ENCODE assay signal across 1 cellular context in the genomic region with DNA sequence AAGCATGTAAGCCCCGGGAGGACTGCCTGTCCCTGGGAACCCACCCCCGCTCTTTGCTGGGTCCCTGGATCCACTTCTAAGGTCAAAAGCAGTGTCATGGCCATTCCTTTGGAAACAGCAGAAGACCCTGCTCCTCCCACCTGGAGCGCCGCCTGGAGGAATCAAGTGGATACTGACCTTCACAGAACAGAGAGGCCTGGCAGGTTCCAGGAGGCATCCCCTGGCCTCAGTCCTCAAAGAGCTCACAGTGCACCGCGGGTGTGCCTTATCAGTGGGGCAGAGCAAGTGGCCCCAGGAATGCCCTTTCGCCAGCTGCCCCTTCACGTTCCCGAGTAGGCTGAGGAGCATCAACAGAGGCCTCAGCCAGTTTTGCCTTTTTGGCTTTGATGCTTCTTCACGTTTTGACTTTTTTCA.
A peak's percentile ranks its signal among the peaks of the same experiment; 100 is the strongest.
TF ChIP-seq lines count a peak whose summit lies in the region.

No MANE protein-coding gene starts in this region.

TF ChIP-seq in HepG2, 621 proteins besides CTCF, POLR2A, EP300 and RAD21 (continued from another document and continues in another):
- TF ChIP-seq, protein P1, sequence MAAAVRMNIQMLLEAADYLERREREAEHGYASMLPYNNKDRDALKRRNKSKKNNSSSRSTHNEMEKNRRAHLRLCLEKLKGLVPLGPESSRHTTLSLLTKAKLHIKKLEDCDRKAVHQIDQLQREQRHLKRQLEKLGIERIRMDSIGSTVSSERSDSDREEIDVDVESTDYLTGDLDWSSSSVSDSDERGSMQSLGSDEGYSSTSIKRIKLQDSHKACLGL (CRISPR knock-in tag; IDR thresholded peaks at IDR 0.05), result no peak
- peak; percentile 22; the same call in 1 of the 2 replicates for TF ChIP-seq MYC (CRISPR knock-in tag; IDR thresholded peaks at IDR 0.05; ENCODE audit: borderline replicate concordance)
- no peak; the same call in 1 of the 2 replicates for TF ChIP-seq ZNF652 (CRISPR knock-in tag; IDR thresholded peaks at IDR 0.05; ENCODE audit: borderline replicate concordance, low read depth)
- TF ChIP-seq KMT2B (CRISPR knock-in tag; IDR thresholded peaks at IDR 0.05), result no peak; the same call in 1 of the 2 replicates
- TF ChIP-seq ZNF260 (CRISPR knock-in tag; IDR thresholded peaks at IDR 0.05; ENCODE audit: borderline replicate concordance, low read depth), result no peak
- TF ChIP-seq, protein P2, sequence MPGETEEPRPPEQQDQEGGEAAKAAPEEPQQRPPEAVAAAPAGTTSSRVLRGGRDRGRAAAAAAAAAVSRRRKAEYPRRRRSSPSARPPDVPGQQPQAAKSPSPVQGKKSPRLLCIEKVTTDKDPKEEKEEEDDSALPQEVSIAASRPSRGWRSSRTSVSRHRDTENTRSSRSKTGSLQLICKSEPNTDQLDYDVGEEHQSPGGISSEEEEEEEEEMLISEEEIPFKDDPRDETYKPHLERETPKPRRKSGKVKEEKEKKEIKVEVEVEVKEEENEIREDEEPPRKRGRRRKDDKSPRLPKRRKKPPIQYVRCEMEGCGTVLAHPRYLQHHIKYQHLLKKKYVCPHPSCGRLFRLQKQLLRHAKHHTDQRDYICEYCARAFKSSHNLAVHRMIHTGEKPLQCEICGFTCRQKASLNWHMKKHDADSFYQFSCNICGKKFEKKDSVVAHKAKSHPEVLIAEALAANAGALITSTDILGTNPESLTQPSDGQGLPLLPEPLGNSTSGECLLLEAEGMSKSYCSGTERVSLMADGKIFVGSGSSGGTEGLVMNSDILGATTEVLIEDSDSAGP (CRISPR knock-in tag; IDR thresholded peaks at IDR 0.05; ENCODE audit: borderline replicate concordance), result peak; percentile 65; the same call in 1 of the 2 replicates
- no peak for TF ChIP-seq BRCA1 (CRISPR knock-in tag; IDR thresholded peaks at IDR 0.05)
- no peak for TF ChIP-seq ETV6 (CRISPR knock-in tag; conservative IDR thresholded peaks at IDR 0.05)
- no peak for TF ChIP-seq SMARCE1 (IDR thresholded peaks at IDR 0.05; ENCODE audit: borderline replicate concordance)
- TF ChIP-seq, protein P3, sequence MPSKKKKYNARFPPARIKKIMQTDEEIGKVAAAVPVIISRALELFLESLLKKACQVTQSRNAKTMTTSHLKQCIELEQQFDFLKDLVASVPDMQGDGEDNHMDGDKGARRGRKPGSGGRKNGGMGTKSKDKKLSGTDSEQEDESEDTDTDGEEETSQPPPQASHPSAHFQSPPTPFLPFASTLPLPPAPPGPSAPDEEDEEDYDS (CRISPR knock-in tag; IDR thresholded peaks at IDR 0.05), result peak; percentile 42; the same call in 1 of the 2 replicates
- TF ChIP-seq ZNF264 (CRISPR knock-in tag; IDR thresholded peaks at IDR 0.05), result 0 out of 2 replicates have a peak, but pooled peaks have one; percentile 26
- TF ChIP-seq HNF4G (IDR thresholded peaks at IDR 0.05; ENCODE audit: borderline replicate concordance, low read depth, low read length), result peak; percentile 19; the same call in 1 of the 2 replicates
- no peak for TF ChIP-seq HNF4G (CRISPR knock-in tag; IDR thresholded peaks at IDR 0.05; ENCODE audit: borderline replicate concordance, low read depth)
- no peak for TF ChIP-seq SOX13 (IDR thresholded peaks at IDR 0.05)
- TF ChIP-seq SOX13 (CRISPR knock-in tag; conservative IDR thresholded peaks at IDR 0.05 in 1 of 2, IDR thresholded peaks at IDR 0.05 in 1 of 2), result 0 out of 4 replicates have a peak, but pooled peaks of 1 of the 2 experiments have one; percentile 37
- TF ChIP-seq MLLT10 (CRISPR knock-in tag; IDR thresholded peaks at IDR 0.05), result no peak
- TF ChIP-seq ZNF101 (CRISPR knock-in tag; IDR thresholded peaks at IDR 0.05; ENCODE audit: borderline replicate concordance, low read depth), result no peak
- TF ChIP-seq, protein P4, sequence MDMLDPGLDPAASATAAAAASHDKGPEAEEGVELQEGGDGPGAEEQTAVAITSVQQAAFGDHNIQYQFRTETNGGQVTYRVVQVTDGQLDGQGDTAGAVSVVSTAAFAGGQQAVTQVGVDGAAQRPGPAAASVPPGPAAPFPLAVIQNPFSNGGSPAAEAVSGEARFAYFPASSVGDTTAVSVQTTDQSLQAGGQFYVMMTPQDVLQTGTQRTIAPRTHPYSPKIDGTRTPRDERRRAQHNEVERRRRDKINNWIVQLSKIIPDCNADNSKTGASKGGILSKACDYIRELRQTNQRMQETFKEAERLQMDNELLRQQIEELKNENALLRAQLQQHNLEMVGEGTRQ (IDR thresholded peaks at IDR 0.05; ENCODE audit: low read depth, low read length), result no peak
- TF ChIP-seq, protein P4 (CRISPR knock-in tag; IDR thresholded peaks at IDR 0.05; ENCODE audit: borderline replicate concordance), result no peak
- peak; percentile 79 for TF ChIP-seq ELF3 (CRISPR knock-in tag; IDR thresholded peaks at IDR 0.05)
- TF ChIP-seq, protein P5, sequence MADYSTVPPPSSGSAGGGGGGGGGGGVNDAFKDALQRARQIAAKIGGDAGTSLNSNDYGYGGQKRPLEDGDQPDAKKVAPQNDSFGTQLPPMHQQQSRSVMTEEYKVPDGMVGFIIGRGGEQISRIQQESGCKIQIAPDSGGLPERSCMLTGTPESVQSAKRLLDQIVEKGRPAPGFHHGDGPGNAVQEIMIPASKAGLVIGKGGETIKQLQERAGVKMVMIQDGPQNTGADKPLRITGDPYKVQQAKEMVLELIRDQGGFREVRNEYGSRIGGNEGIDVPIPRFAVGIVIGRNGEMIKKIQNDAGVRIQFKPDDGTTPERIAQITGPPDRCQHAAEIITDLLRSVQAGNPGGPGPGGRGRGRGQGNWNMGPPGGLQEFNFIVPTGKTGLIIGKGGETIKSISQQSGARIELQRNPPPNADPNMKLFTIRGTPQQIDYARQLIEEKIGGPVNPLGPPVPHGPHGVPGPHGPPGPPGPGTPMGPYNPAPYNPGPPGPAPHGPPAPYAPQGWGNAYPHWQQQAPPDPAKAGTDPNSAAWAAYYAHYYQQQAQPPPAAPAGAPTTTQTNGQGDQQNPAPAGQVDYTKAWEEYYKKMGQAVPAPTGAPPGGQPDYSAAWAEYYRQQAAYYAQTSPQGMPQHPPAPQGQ (CRISPR knock-in tag; IDR thresholded peaks at IDR 0.05; ENCODE audit: borderline replicate concordance), result no peak
- no peak for TF ChIP-seq CREB1 (IDR thresholded peaks at IDR 0.05)
- TF ChIP-seq CREB1 (CRISPR knock-in tag; IDR thresholded peaks at IDR 0.05), result no peak
- TF ChIP-seq, protein P6, sequence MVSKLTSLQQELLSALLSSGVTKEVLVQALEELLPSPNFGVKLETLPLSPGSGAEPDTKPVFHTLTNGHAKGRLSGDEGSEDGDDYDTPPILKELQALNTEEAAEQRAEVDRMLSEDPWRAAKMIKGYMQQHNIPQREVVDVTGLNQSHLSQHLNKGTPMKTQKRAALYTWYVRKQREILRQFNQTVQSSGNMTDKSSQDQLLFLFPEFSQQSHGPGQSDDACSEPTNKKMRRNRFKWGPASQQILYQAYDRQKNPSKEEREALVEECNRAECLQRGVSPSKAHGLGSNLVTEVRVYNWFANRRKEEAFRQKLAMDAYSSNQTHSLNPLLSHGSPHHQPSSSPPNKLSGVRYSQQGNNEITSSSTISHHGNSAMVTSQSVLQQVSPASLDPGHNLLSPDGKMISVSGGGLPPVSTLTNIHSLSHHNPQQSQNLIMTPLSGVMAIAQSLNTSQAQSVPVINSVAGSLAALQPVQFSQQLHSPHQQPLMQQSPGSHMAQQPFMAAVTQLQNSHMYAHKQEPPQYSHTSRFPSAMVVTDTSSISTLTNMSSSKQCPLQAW (CRISPR knock-in tag; IDR thresholded peaks at IDR 0.05), result peak; percentile 37; the same call in 1 of the 2 replicates
- no peak for TF ChIP-seq ONECUT2 (CRISPR knock-in tag; IDR thresholded peaks at IDR 0.05)
- no peak for TF ChIP-seq PAX8 (CRISPR knock-in tag; IDR thresholded peaks at IDR 0.05; ENCODE audit: borderline replicate concordance)
- no peak for TF ChIP-seq CCAR2 (optimal IDR thresholded peaks at IDR 0.05; ENCODE audit: low read depth, low read length)
- no peak for TF ChIP-seq CENPX (CRISPR knock-in tag; IDR thresholded peaks at IDR 0.05)
- TF ChIP-seq, protein P7, sequence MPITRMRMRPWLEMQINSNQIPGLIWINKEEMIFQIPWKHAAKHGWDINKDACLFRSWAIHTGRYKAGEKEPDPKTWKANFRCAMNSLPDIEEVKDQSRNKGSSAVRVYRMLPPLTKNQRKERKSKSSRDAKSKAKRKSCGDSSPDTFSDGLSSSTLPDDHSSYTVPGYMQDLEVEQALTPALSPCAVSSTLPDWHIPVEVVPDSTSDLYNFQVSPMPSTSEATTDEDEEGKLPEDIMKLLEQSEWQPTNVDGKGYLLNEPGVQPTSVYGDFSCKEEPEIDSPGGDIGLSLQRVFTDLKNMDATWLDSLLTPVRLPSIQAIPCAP (CRISPR knock-in tag; IDR thresholded peaks at IDR 0.05; ENCODE audit: low read depth), result no peak
- 0 out of 2 replicates have a peak, but pooled peaks have one; percentile 60 for TF ChIP-seq ZNF550 (CRISPR knock-in tag; IDR thresholded peaks at IDR 0.05; ENCODE audit: borderline replicate concordance)
- peak; percentile 40; the same call in 1 of the 2 replicates for TF ChIP-seq HIVEP1 (CRISPR knock-in tag; IDR thresholded peaks at IDR 0.05)
- no peak for TF ChIP-seq HDAC6 (IDR thresholded peaks at IDR 0.05; ENCODE audit: low read depth, low read length)
- TF ChIP-seq, protein P8, sequence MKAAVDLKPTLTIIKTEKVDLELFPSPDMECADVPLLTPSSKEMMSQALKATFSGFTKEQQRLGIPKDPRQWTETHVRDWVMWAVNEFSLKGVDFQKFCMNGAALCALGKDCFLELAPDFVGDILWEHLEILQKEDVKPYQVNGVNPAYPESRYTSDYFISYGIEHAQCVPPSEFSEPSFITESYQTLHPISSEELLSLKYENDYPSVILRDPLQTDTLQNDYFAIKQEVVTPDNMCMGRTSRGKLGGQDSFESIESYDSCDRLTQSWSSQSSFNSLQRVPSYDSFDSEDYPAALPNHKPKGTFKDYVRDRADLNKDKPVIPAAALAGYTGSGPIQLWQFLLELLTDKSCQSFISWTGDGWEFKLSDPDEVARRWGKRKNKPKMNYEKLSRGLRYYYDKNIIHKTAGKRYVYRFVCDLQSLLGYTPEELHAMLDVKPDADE (CRISPR knock-in tag; IDR thresholded peaks at IDR 0.05), result no peak
- TF ChIP-seq ZNF552 (CRISPR knock-in tag; IDR thresholded peaks at IDR 0.05; ENCODE audit: borderline replicate concordance), result no peak
- TF ChIP-seq TBP (CRISPR knock-in tag; IDR thresholded peaks at IDR 0.05), result no peak
- TF ChIP-seq, protein P9, sequence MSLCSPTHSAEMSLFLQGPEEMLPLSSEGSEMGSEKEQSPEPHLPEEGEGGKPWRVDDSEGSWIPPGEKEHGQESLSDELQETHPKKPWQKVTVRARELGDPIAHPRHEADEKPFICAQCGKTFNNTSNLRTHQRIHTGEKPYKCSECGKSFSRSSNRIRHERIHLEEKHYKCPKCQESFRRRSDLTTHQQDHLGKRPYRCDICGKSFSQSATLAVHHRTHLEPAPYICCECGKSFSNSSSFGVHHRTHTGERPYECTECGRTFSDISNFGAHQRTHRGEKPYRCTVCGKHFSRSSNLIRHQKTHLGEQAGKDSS (CRISPR knock-in tag; IDR thresholded peaks at IDR 0.05; ENCODE audit: borderline replicate concordance, low read depth), result no peak
- TF ChIP-seq, protein P10, sequence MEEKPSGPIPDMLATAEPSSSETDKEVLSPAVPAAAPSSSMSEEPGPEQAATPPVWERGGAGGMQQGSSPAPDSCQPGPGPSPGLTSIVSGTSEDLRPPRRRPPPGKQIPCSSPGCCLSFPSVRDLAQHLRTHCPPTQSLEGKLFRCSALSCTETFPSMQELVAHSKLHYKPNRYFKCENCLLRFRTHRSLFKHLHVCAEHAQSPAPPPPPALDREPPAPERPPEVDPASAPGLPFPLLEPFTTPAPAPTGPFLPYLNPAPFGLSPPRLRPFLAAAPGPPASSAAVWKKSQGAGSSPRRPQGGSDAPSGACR (CRISPR knock-in tag; IDR thresholded peaks at IDR 0.05), result no peak
- peak; percentile 48; the same call in 1 of the 2 replicates for TF ChIP-seq FOXK1 (CRISPR knock-in tag; IDR thresholded peaks at IDR 0.05; ENCODE audit: borderline replicate concordance, low read depth)
- no peak; the same call in 2 of the 3 replicates for TF ChIP-seq MXI1 (IDR thresholded peaks at IDR 0.05; ENCODE audit: borderline replicate concordance, low read depth, low read length)
- no peak for TF ChIP-seq SCMH1 (CRISPR knock-in tag; IDR thresholded peaks at IDR 0.05; ENCODE audit: borderline replicate concordance)
- TF ChIP-seq, protein P11, sequence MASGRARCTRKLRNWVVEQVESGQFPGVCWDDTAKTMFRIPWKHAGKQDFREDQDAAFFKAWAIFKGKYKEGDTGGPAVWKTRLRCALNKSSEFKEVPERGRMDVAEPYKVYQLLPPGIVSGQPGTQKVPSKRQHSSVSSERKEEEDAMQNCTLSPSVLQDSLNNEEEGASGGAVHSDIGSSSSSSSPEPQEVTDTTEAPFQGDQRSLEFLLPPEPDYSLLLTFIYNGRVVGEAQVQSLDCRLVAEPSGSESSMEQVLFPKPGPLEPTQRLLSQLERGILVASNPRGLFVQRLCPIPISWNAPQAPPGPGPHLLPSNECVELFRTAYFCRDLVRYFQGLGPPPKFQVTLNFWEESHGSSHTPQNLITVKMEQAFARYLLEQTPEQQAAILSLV (CRISPR knock-in tag; IDR thresholded peaks at IDR 0.05; ENCODE audit: borderline replicate concordance), result peak; percentile 47; the same call in 1 of the 2 replicates
- TF ChIP-seq ZNF451 (CRISPR knock-in tag; IDR thresholded peaks at IDR 0.05), result no peak
- TF ChIP-seq ZNF776 (CRISPR knock-in tag; IDR thresholded peaks at IDR 0.05), result no peak
- TF ChIP-seq, protein P12, sequence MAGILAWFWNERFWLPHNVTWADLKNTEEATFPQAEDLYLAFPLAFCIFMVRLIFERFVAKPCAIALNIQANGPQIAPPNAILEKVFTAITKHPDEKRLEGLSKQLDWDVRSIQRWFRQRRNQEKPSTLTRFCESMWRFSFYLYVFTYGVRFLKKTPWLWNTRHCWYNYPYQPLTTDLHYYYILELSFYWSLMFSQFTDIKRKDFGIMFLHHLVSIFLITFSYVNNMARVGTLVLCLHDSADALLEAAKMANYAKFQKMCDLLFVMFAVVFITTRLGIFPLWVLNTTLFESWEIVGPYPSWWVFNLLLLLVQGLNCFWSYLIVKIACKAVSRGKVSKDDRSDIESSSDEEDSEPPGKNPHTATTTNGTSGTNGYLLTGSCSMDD (CRISPR knock-in tag; IDR thresholded peaks at IDR 0.05), result no peak
- TF ChIP-seq MEIS2 (CRISPR knock-in tag; IDR thresholded peaks at IDR 0.05), result no peak
- TF ChIP-seq, protein P13, sequence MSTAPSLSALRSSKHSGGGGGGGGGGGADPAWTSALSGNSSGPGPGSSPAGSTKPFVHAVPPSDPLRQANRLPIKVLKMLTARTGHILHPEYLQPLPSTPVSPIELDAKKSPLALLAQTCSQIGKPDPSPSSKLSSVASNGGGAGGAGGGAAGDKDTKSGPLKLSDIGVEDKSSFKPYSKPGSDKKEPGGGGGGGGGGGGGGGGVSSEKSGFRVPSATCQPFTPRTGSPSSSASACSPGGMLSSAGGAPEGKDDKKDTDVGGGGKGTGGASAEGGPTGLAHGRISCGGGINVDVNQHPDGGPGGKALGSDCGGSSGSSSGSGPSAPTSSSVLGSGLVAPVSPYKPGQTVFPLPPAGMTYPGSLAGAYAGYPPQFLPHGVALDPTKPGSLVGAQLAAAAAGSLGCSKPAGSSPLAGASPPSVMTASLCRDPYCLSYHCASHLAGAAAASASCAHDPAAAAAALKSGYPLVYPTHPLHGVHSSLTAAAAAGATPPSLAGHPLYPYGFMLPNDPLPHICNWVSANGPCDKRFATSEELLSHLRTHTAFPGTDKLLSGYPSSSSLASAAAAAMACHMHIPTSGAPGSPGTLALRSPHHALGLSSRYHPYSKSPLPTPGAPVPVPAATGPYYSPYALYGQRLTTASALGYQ (CRISPR knock-in tag; IDR thresholded peaks at IDR 0.05), result no peak; the same call in 1 of the 2 replicates
- no peak for TF ChIP-seq KLF15 (CRISPR knock-in tag; IDR thresholded peaks at IDR 0.05; ENCODE audit: borderline replicate concordance)
- TF ChIP-seq CCDC6 (CRISPR knock-in tag; IDR thresholded peaks at IDR 0.05), result no peak
